In genomic region chr6:142764306-142764705, GRCh38 we compare ENCODE assay signal across 20 cellular contexts.
DNase-seq lines count a peak whose midpoint lies in the region; ATAC-seq and TF ChIP-seq lines count a peak whose summit lies in the region.
"Had no signal": no experiment of that assay in that cellular context is flagged by ENCODE, and none has a peak within 500 bp of the region (broad histone marks: within the 10 kb centered on the region; RNA-seq: fewer than 3 reads in every experiment).

No MANE protein-coding gene starts in this region.

- no peaks in the 10 kb centered on the region for H3K9me3 ChIP-seq in CD4-positive, CD25-positive, alpha-beta regulatory T cell (ENCODE audit: control insufficient read depth in 2 of 2, low read length in 2 of 2)
- no peaks in the 10 kb centered on the region for H3K9me3 ChIP-seq in PC-9 (ENCODE audit: insufficient read depth, low read depth)
- H3K9me3 ChIP-seq: SJSA1 had no signal

- no peak overlapping the region for H3K4me2 ChIP-seq in PC-9

- H3F3A ChIP-seq in PC-9 (ENCODE audit: insufficient read depth, low read depth) = peaks cover 5% of the 10 kb centered on the region; the same call in 1 of the 2 replicates

- 88 to 94% methylated on average over 1 of the region's 1 CpG for WGBS in lower leg skin, 2 donors

- no peaks in the 10 kb centered on the region for H3K9me2 ChIP-seq in PC-9 (ENCODE audit: insufficient read depth)

- BruUV-seq in PC-9 (replicated peaks; lab: Mats Ljungman, UMichigan) = no TSS peak

- no peaks in the 10 kb centered on the region for H3K27me3 ChIP-seq in CD4-positive, CD25-positive, alpha-beta regulatory T cell (ENCODE audit: control insufficient read depth, insufficient read depth, low read length)
- no peaks in the 10 kb centered on the region for H3K27me3 ChIP-seq in PC-9 (ENCODE audit: insufficient read depth, low read depth)
- H3K27me3 ChIP-seq: SJSA1 had no signal

- no peak for DNase-seq in CD4-positive, CD25-positive, alpha-beta regulatory T cell
- DNase-seq in DMS 273 treated with DMSO at 0.1 percent for 48 hours (lab: John Stamatoyannopoulos, UW) = peak; percentile 17
- no peak for DNase-seq in PC-9
- DNase-seq in memory B cell (ENCODE audit: low spot score in 2 of 2) = no peak
- DNase-seq in lower leg skin (ENCODE audit: low spot score in 2 of 2) = no peak
- no peak for DNase-seq in activated effector memory CD4-positive, alpha-beta T cell treated with Interleukin-2 at 50 U/mL for 16 hours
- DNase-seq in DMS153 treated with DMSO at 0.1 percent for 48 hours (lab: John Stamatoyannopoulos, UW; ENCODE audit: unreplicated experiment) = no peak
- DNase-seq: ACHN; CD8-positive, alpha-beta memory T cell; EL; Kasumi-1; NCI-H1417; NCI-H1930; NCI-H2227 treated with DMSO at 0.1 percent for 48 hours; NCI-H524 treated with DMSO at 0.1 percent for 48 hours; OCI-M1; SW 1271 had no signal

- no peak overlapping the region for H3K4me3 ChIP-seq in CD4-positive, CD25-positive, alpha-beta regulatory T cell (ENCODE audit: low read depth, low read length)
- H3K4me3 ChIP-seq in PC-9 = no peak overlapping the region
- no peak overlapping the region for H3K4me3 ChIP-seq in lower leg skin (ENCODE audit: low read depth, poor library complexity, severe bottlenecking)
- H3K4me3 ChIP-seq: SJSA1 had no signal

- H3K4me1 ChIP-seq in CD4-positive, CD25-positive, alpha-beta regulatory T cell (ENCODE audit: control insufficient read depth, insufficient read depth, low read length, poor library complexity, severe bottlenecking) = peaks cover 8% of the 10 kb centered on the region
- H3K4me1 ChIP-seq in PC-9 (replicated peaks; ENCODE audit: insufficient read depth) = peaks cover 16% of the 10 kb centered on the region
- H3K4me1 ChIP-seq: SJSA1 had no signal

- no peak for TF ChIP-seq POLR2A in lower leg skin (IDR thresholded peaks at IDR 0.05)

- no peaks in the 10 kb centered on the region for H4K20me1 ChIP-seq in PC-9 (ENCODE audit: insufficient read depth)

- CTCF ChIA-PET in PC-9 (lab: Charles Lee) = no interaction called here

- H3K27ac Mint-ChIP-seq in CD4-positive, CD25-positive, alpha-beta regulatory T cell = peak overlapping the region in 2 of 3 donors; percentile 47 to 56
- H3K27ac Mint-ChIP-seq in memory B cell = peak overlapping the region; percentile 24
- H3K27ac Mint-ChIP-seq: B cell had no signal

- H3K27ac ChIP-seq in CD4-positive, CD25-positive, alpha-beta regulatory T cell (ENCODE audit: insufficient read depth, low read length, poor library complexity, severe bottlenecking) = no peak overlapping the region
- 0 out of 2 replicates have a peak overlapping the region, but pooled peaks have one; percentile 52 for H3K27ac ChIP-seq in PC-9
- H3K27ac ChIP-seq: SJSA1 had no signal

- H3K36me3 Mint-ChIP-seq in CD4-positive, CD25-positive, alpha-beta regulatory T cell = peaks cover 68% of the 10 kb centered on the region
- H3K36me3 Mint-ChIP-seq in memory B cell = peaks cover 36% of the 10 kb centered on the region

- no peaks in the 10 kb centered on the region for H3K9me3 Mint-ChIP-seq in CD4-positive, CD25-positive, alpha-beta regulatory T cell
- H3K9me3 Mint-ChIP-seq in memory B cell = no peaks in the 10 kb centered on the region
- H3K9me3 Mint-ChIP-seq: CD8-positive, alpha-beta memory T cell had no signal

- H2AFZ ChIP-seq in PC-9 = no peak overlapping the region

- TF ChIP-seq CTCF in PC-9 (conservative IDR thresholded peaks at IDR 0.05) = no peak
- no peak for TF ChIP-seq CTCF in lower leg skin (IDR thresholded peaks at IDR 0.05)

- intact Hi-C loops in PC-9 (cut with micrococcal nuclease; ENCODE audit: unreplicated experiment) (no loop called here), lower leg skin (cut with DNase I; ENCODE audit: low total_unique reads) (no loop called here)

- no peak overlapping the region for H3K4me3 Mint-ChIP-seq in CD4-positive, CD25-positive, alpha-beta regulatory T cell
- H3K4me3 Mint-ChIP-seq in memory B cell = no peak overlapping the region
- H3K4me3 Mint-ChIP-seq: B cell; CD8-positive, alpha-beta memory T cell had no signal

- POLR2A ChIA-PET in PC-9 (lab: Charles Lee; ENCODE audit: unreplicated experiment) = no interaction called here

- no peak for ATAC-seq in CD4-positive, CD25-positive, alpha-beta regulatory T cell (ENCODE audit: low read depth in 2 of 2)
- no peak for ATAC-seq in memory B cell (ENCODE audit: low read depth)
- ATAC-seq in GM19463 (IDR thresholded peaks at IDR 0.05; ENCODE audit: unreplicated experiment) = no peak

- peaks cover 30 to 52% (median 39%) of the 10 kb centered on the region in 4 donors for H3K4me1 Mint-ChIP-seq in CD4-positive, CD25-positive, alpha-beta regulatory T cell
- H3K4me1 Mint-ChIP-seq in memory B cell = peaks cover 13% of the 10 kb centered on the region

- no peaks in the 10 kb centered on the region for H3K27me3 Mint-ChIP-seq in CD4-positive, CD25-positive, alpha-beta regulatory T cell
- no peaks in the 10 kb centered on the region for H3K27me3 Mint-ChIP-seq in memory B cell
- H3K27me3 Mint-ChIP-seq: B cell; CD8-positive, alpha-beta memory T cell had no signal

- no peaks in the 10 kb centered on the region for H3K79me2 ChIP-seq in PC-9 (ENCODE audit: low read depth)

- peaks cover 83% of the 10 kb centered on the region for H3K36me3 ChIP-seq in CD4-positive, CD25-positive, alpha-beta regulatory T cell (ENCODE audit: control insufficient read depth, insufficient read depth, low read length)
- H3K36me3 ChIP-seq in PC-9 (ENCODE audit: low read depth) = peaks cover 21% of the 10 kb centered on the region; the same call in 1 of the 2 replicates
